1 cellular context compared by ENCODE assay signal in genomic region chr17:28723836-28724499, GRCh38.
TF ChIP-seq lines count a peak whose summit lies in the region.

No MANE protein-coding gene starts in this region.

TF ChIP-seq in GM12878, 131 proteins besides CTCF, POLR2A, EP300 and RAD21:
- TF ChIP-seq POLR2AphosphoS5 (IDR thresholded peaks at IDR 0.05; ENCODE audit: low read length): peak; percentile 8; the same call in 1 of the 2 replicates
